Comparison of ENCODE assay signal across 31 cellular contexts in genomic region chr4:41944089-41944488, GRCh38. TPM values are rescaled to one million over a fixed set of nuclear protein-coding genes. Genes with fewer than 3 reads are reported as not detected.
"Had no signal": no experiment of that assay in that cellular context is flagged by ENCODE, and none has a peak within 500 bp of the region (broad histone marks: within the 10 kb centered on the region; RNA-seq: fewer than 3 reads in every experiment).

No MANE protein-coding gene starts in this region.

- DNase-seq: activated B cell treated with CpG ODN at 0.5 μM for 24 hours; activated CD4-positive, alpha-beta memory T cell treated with anti-CD3 and anti-CD28 coated beads for 36 hours; activated CD4-positive, alpha-beta T cell treated with anti-CD3 and anti-CD28 coated beads for 4 hours; activated CD4-positive, alpha-beta T cell treated with anti-CD3 and anti-CD28 coated beads, Interleukin-2, amount 10 ng/mL, durations not matched to agents 24 days and 14 days; activated CD4-positive, alpha-beta T cell treated with anti-CD3 and anti-CD28 coated beads, Interleukin-2, amount 50 U/mL, for 1 hour; activated CD4-positive, alpha-beta T cell treated with anti-CD3 and anti-CD28 coated beads, Interleukin-2, amount 50 U/mL, for 4 hours; activated CD4-positive, CD25-positive, alpha-beta regulatory T cell treated with anti-CD3 and anti-CD28 coated beads, Interleukin-2, amount 50 U/mL, for 72 hours; activated CD8-positive, alpha-beta memory T cell treated with anti-CD3 and anti-CD28 coated beads, Interleukin-2, amount 50 U/mL, for 4 hours; activated CD8-positive, alpha-beta T cell treated with anti-CD3 and anti-CD28 coated beads for 36 hours; activated effector memory CD4-positive, alpha-beta T cell treated with Interleukin-2 at 50 U/mL for 16 hours; activated gamma-delta T cell; activated naive CD4-positive, alpha-beta T cell treated with anti-CD3 and anti-CD28 coated beads, Interleukin-2, amount 10 ng/mL, durations not matched to agents 7 days and 5 days; activated naive CD4-positive, alpha-beta T cell treated with Interleukin-2 at 50 U/mL for 16 hours; activated naive CD8-positive, alpha-beta T cell treated with anti-CD3 and anti-CD28 coated beads, Interleukin-2, amount 10 ng/mL, durations not matched to agents 7 days and 5 days; activated naive CD8-positive, alpha-beta T cell treated with anti-CD3 and anti-CD28 coated beads, Interleukin-2, amount 50 U/mL, for 24 hours; activated T-cell treated with anti-CD3 and anti-CD28 coated beads for 4 hours; activated T-cell treated with anti-CD3 and anti-CD28 coated beads, Interleukin-2, amount 50 U/mL, for 1 hour; activated T-cell treated with anti-CD3 and anti-CD28 coated beads, Interleukin-2, amount 50 U/mL, for 48 hours; amygdala; anterior cingulate cortex; caudate nucleus; cerebellar nuclear complex; T-helper 1 cell; T-helper 2 cell; T-helper 9 cell had no signal

- H3K27ac ChIP-seq: ascending aorta, cardiac muscle cell, VCaP had no signal

- H3K9me3 ChIP-seq: ascending aorta had no signal

- H3K4me3 ChIP-seq: ascending aorta, cardiac muscle cell had no signal

- FAIRE-seq: bronchial epithelial cell, TTC549 had no signal

- H3K27me3 ChIP-seq: ascending aorta, cardiac muscle cell had no signal

- H3K4me1 ChIP-seq: ascending aorta had no signal

RNA-seq across cellular contexts. Expression of gene DCAF4L1, which starts 37.5 kb away (rescaled TPM):
- total RNA-seq: chondrocyte had no signal
